26 cellular contexts compared by ENCODE assay signal in the genomic region with DNA sequence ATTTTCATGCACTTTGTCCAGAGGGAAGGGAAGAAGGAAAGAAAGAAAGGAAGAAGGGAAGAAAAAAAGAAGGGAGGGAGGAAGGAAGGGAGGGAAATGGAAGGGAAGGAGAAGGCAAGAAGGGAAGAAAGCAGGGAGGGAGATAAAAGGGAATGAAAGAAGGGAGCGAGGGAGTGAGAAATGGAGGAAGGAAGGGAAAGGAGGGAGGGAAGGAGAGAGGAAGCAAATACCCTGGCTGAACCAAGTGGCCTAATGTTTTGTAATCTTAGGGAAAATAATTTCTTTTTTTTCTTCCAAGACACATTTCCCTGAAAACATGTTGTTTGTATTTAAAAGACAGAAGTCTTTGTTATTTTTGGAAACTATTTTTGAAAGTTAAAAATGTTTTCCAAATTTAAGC.
"Had no signal": no experiment of that assay in that cellular context is flagged by ENCODE, and none has a peak within 500 bp of the region (broad histone marks: within the 10 kb centered on the region; RNA-seq: fewer than 3 reads in every experiment).

No MANE protein-coding gene starts in this region.

- FAIRE-seq: keratinocyte had no signal

- H3K4me3 ChIP-seq: colonic mucosa, esophagus squamous epithelium, gastrocnemius medialis, heart right ventricle, left lung, lower lobe of right lung, mucosa of descending colon had no signal

- H3K4me1 ChIP-seq: colonic mucosa, esophagus squamous epithelium, gastrocnemius medialis, heart right ventricle, left lung, lower lobe of right lung had no signal

- H3K4me1 Mint-ChIP-seq: endodermal cell, mesothelial cell of epicardium, naive B cell had no signal

- ATAC-seq: effector memory CD8-positive, alpha-beta T cell; esophagus mucosa; gastrocnemius medialis; heart right ventricle; left cardiac atrium; left lung; left ventricle myocardium superior; lower lobe of right lung; mucosa of descending colon had no signal

- H3K27me3 Mint-ChIP-seq: dendritic cell treated with granulocyte-macrophage colony-stimulating factor and Interleukin-4, amounts not matched to agents 40 ng/mL and 50 ng/mL, for 4 days had no signal

- DNase-seq: colonic mucosa; cortex of kidney; effector CD8-positive, alpha-beta T cell; effector memory CD8-positive, alpha-beta T cell; endodermal cell; erythroblast; esophagus squamous epithelium; foreskin fibroblast; foreskin melanocyte; gastrocnemius medialis; glutamatergic neuron; head of caudate nucleus; heart right ventricle; hippocampal formation; left cardiac atrium; left lung; left ventricle myocardium superior; lower lobe of right lung; mesenchymal stem cell; mucosa of descending colon; naive B cell had no signal

- H3K27me3 ChIP-seq: colonic mucosa, esophagus squamous epithelium, gastrocnemius medialis, heart right ventricle, left lung had no signal

- H3K4me3 Mint-ChIP-seq: dendritic cell treated with granulocyte-macrophage colony-stimulating factor and Interleukin-4, amounts not matched to agents 40 ng/mL and 50 ng/mL, for 4 days; effector memory CD8-positive, alpha-beta T cell; endodermal cell; mesothelial cell of epicardium; naive B cell had no signal

- H3K27ac Mint-ChIP-seq: dendritic cell treated with granulocyte-macrophage colony-stimulating factor and Interleukin-4, amounts not matched to agents 40 ng/mL and 50 ng/mL, for 4 days; effector memory CD8-positive, alpha-beta T cell; endodermal cell; mesothelial cell of epicardium; naive B cell had no signal

- H3K27ac ChIP-seq: colonic mucosa, epithelial cell of prostate, esophagus squamous epithelium, gastrocnemius medialis, left lung, lower lobe of right lung had no signal

- H3K9me3 ChIP-seq: colonic mucosa, gastrocnemius medialis had no signal

- H3K36me3 ChIP-seq: colonic mucosa, esophagus squamous epithelium, gastrocnemius medialis, heart right ventricle, left lung, lower lobe of right lung had no signal
